14 cellular contexts compared by ENCODE assay signal in genomic region chr2:137975280-137976271, GRCh38. TPM values are rescaled to one million over a fixed set of nuclear protein-coding genes. Genes with fewer than 3 reads are reported as not detected.
A peak's percentile ranks its signal among the peaks of the same experiment; 100 is the strongest.
DNase-seq lines count a peak whose midpoint lies in the region; ATAC-seq and TF ChIP-seq lines count a peak whose summit lies in the region.
"Had no signal": no experiment of that assay in that cellular context is flagged by ENCODE, and none has a peak within 500 bp of the region (broad histone marks: within the 10 kb centered on the region; RNA-seq: fewer than 3 reads in every experiment).

No MANE protein-coding gene starts in this region.

- H3K4me3 ChIP-seq in RWPE2 (ENCODE audit: severe bottlenecking): no peak overlapping the region
- H3K4me3 ChIP-seq in skin epidermis: no peak overlapping the region
- H3K4me3 ChIP-seq in HAP-1: no peak overlapping the region

- H3K27me3 ChIP-seq in RWPE2 (ENCODE audit: insufficient read depth, poor library complexity, severe bottlenecking) (no peaks in the 10 kb centered on the region), HAP-1 (ENCODE audit: low read depth) (no peaks in the 10 kb centered on the region)

- H3K4me1 ChIP-seq in RWPE2 (ENCODE audit: insufficient read depth, poor library complexity, severe bottlenecking) (peaks cover 8% of the 10 kb centered on the region), HAP-1 (no peaks in the 10 kb centered on the region)

- no peak for TF ChIP-seq CTCF in RWPE2 (IDR thresholded peaks at IDR 0.05; ENCODE audit: poor library complexity, severe bottlenecking)

- intact Hi-C loops in left colon (cut with DNase I, micrococcal nuclease) (no loop called here), posterior vena cava (cut with DNase I) (no loop called here)

- H3K9me3 ChIP-seq in RWPE2 (ENCODE audit: severe bottlenecking): no peaks in the 10 kb centered on the region
- no peaks in the 10 kb centered on the region for H3K9me3 ChIP-seq in HAP-1

- ATAC-seq in RWPE2 (ENCODE audit: low read depth) (peak; percentile 40; the same call in 1 of the 3 replicates), left colon (peak; percentile 94), HG03135 (IDR thresholded peaks at IDR 0.05; ENCODE audit: unreplicated experiment) (no peak)

- in situ Hi-C loops in HAP-1 (cut with MboI; ENCODE audit: low sequenced_read_pairs): no loop called here

- no peaks in the 10 kb centered on the region; the same call in 1 of the 2 replicates for H3K36me3 ChIP-seq in RWPE2 (ENCODE audit: low read depth)
- no peaks in the 10 kb centered on the region; the same call in 1 of the 2 replicates for H3K36me3 ChIP-seq in HAP-1 (replicated peaks)

- peak; percentile 95 for DNase-seq in HT-29 (ENCODE audit: low spot score)
- DNase-seq in RWPE2 (ENCODE audit: low spot score): no peak
- DNase-seq in left colon: no peak
- DNase-seq in HAP-1 (ENCODE audit: low spot score in 2 of 2): no peak
- DNase-seq in posterior vena cava (ENCODE audit: low spot score): no peak
- DNase-seq in NCI-H187 (lab: John Stamatoyannopoulos, UW): no peak
- DNase-seq: foreskin fibroblast; KG1; NCI-H2081 treated with DMSO at 0.1 percent for 48 hours; nucleus accumbens; stimulated activated naive CD4-positive, alpha-beta T cell; T1000 had no signal

- H3K27ac ChIP-seq in RWPE2 (ENCODE audit: poor library complexity, severe bottlenecking) (no peak overlapping the region), skin epidermis (peak overlapping the region in 17 of 21 experiments; percentile 23 to 75 (median 57))

RNA-seq across cellular contexts. Expression of gene HNMT, which starts 11.3 kb away (rescaled TPM):
- 18.8 and 27.2 TPM in 2 replicates for total RNA-seq in HT-29 (2014; rRNA removed; shearing (Covaris generic))
- total RNA-seq in left colon (10 to 100 TPM; 74.0 to 78.2 TPM), posterior vena cava (10 to 100 TPM; 37.5 to 68.3 TPM)
